In genomic region chr11:61930936-61931335, GRCh38 we compare ENCODE assay signal across 20 cellular contexts. TPM values are rescaled to one million over a fixed set of nuclear protein-coding genes. Genes with fewer than 3 reads are reported as not detected.
A peak's percentile ranks its signal among the peaks of the same experiment; 100 is the strongest.
DNase-seq lines count a peak whose midpoint lies in the region.
"Had no signal": no experiment of that assay in that cellular context is flagged by ENCODE, and none has a peak within 500 bp of the region (broad histone marks: within the 10 kb centered on the region; RNA-seq: fewer than 3 reads in every experiment).

No MANE protein-coding gene starts in this region.

- peaks cover 0 to 7% (median 2%) of the 10 kb centered on the region in 6 donors for H3K9me3 Mint-ChIP-seq in immature natural killer cell

- peaks cover 0 to 6% (median 0%) of the 10 kb centered on the region in 3 donors for H3K36me3 Mint-ChIP-seq in immature natural killer cell
- H3K36me3 Mint-ChIP-seq: CD14-positive monocyte had no signal

- peak; percentile 12 for DNase-seq in NCI-H82 (lab: John Stamatoyannopoulos, UW)
- no peak for DNase-seq in NCI-H82 treated with DMSO at 0.1 percent for 48 hours (lab: John Stamatoyannopoulos, UW; ENCODE audit: unreplicated experiment)
- peak; percentile 0 for DNase-seq in stimulated activated CD4-positive, alpha-beta T cell treated with anti-CD3 and anti-CD28 coated beads, Interleukin-4, amount 100 ng/mL, for 24 hours
- DNase-seq in stimulated activated CD4-positive, alpha-beta T cell treated with anti-CD3 and anti-CD28 coated beads, Interleukin-15, amount 100 ng/mL, for 24 hours: no peak
- peak; percentile 66 for DNase-seq in left kidney (ENCODE audit: low read depth, low spot score)
- DNase-seq in NCI-H2029 treated with DMSO at 0.1 percent for 48 hours (lab: John Stamatoyannopoulos, UW): no peak
- DNase-seq in immature natural killer cell: no peak
- DNase-seq in ureter (ENCODE audit: low spot score): no peak
- DNase-seq: BE2C; Caco-2; CD4-positive, alpha-beta memory T cell; DMS 273 treated with DMSO at 0.1 percent for 48 hours; DMS79; EL; GDM1; GM23248; H7; HCEC 1CT had no signal

- no peaks in the 10 kb centered on the region for H3K4me1 Mint-ChIP-seq in immature natural killer cell
- H3K4me1 Mint-ChIP-seq: CD14-positive monocyte; CD4-positive, alpha-beta memory T cell had no signal

- no peak overlapping the region for H3K27ac Mint-ChIP-seq in immature natural killer cell
- H3K27ac Mint-ChIP-seq: CD14-positive monocyte; CD4-positive, alpha-beta memory T cell had no signal

- H3K4me3 Mint-ChIP-seq in immature natural killer cell: no peak overlapping the region
- H3K4me3 Mint-ChIP-seq: CD14-positive monocyte; CD4-positive, alpha-beta memory T cell had no signal

- H3K27me3 Mint-ChIP-seq in immature natural killer cell (ENCODE audit: low read depth in 3 of 3): peaks cover 1 to 15% (median 14%) of the 10 kb centered on the region in 3 donors

RNA-seq across cellular contexts. Expression of gene RAB3IL1, which starts 13.6 kb away (rescaled TPM):
- polyA plus RNA-seq in immature natural killer cell: not detected
- total RNA-seq in ureter: 14.9 TPM
- total RNA-seq: GM12878 had no signal
- polyA plus RNA-seq: CD14-positive monocyte; CD4-positive, alpha-beta memory T cell had no signal

RNA-seq across cellular contexts. Expression of gene BEST1, which starts 19.2 kb away (rescaled TPM):
- 1 to 10 TPM in 2 of 3 donors, under 1 TPM in 1; 0.64 to 1.1 (median 1.0) TPM for polyA plus RNA-seq in immature natural killer cell
- total RNA-seq in ureter: 9.4 TPM

RNA-seq across cellular contexts. Expression of gene FTH1, which starts 36.5 kb away (rescaled TPM):
- 1,000 to 10,000 TPM; 1,906 to 2,262 (median 2,182) TPM for polyA plus RNA-seq in immature natural killer cell
- 2,368 TPM for total RNA-seq in ureter

RNA-seq across cellular contexts. Expression of gene FADS3, which starts 39.6 kb away (rescaled TPM):
- polyA plus RNA-seq in immature natural killer cell: 1 to 10 TPM; 3.2 to 6.2 (median 3.9) TPM
- total RNA-seq in ureter: 31.1 TPM

Comparison
In these comparisons a context has a peak if more than half of its experiments do, and no peak if none do; other contexts are left out.
1. DNase-seq: peak in NCI-H82 (single experiment), stimulated activated CD4-positive, alpha-beta T cell treated with anti-CD3 and anti-CD28 coated beads, Interleukin-4, amount 100 ng/mL, for 24 hours (single experiment) and left kidney (single experiment); none in NCI-H82 treated with DMSO at 0.1 percent for 48 hours (single experiment), stimulated activated CD4-positive, alpha-beta T cell treated with anti-CD3 and anti-CD28 coated beads, Interleukin-15, amount 100 ng/mL, for 24 hours (single experiment), NCI-H2029 treated with DMSO at 0.1 percent for 48 hours (single experiment), immature natural killer cell (0 of 3) and ureter (single experiment).